21 cellular contexts compared by ENCODE assay signal in the genomic region with DNA sequence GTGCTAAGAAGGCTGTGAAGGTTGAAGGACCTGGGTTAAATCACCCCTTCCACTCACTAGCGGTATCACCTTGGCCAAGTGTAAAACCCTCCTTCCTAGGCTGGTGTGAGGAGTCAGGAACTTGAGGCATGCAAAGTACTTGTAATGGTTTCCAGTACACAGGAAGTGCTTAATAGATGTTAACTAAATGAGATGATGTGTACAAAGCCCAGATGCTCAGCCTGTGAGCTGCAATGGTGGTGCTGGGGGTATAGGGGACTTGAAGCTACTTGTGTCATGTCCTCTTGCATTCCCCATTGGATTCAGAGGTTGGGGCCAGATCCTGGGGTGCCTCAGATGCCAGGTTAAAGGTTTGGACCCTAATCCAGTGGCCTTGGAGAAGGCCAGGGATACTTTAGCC.
"Had no signal": no experiment of that assay in that cellular context is flagged by ENCODE, and none has a peak within 500 bp of the region (broad histone marks: within the 10 kb centered on the region; RNA-seq: fewer than 3 reads in every experiment).

No MANE protein-coding gene starts in this region.

- ATAC-seq: effector memory CD8-positive, alpha-beta T cell; esophagus mucosa; gastrocnemius medialis; heart right ventricle; left cardiac atrium; left lung; left ventricle myocardium superior; lower lobe of right lung; mucosa of descending colon had no signal

- H3K4me3 ChIP-seq: colonic mucosa, esophagus squamous epithelium, gastrocnemius medialis, heart right ventricle, left lung, lower lobe of right lung, mucosa of descending colon had no signal

- H3K4me1 ChIP-seq: gastrocnemius medialis, left lung had no signal

- H3K27me3 ChIP-seq: colonic mucosa, gastrocnemius medialis, left lung had no signal

- H3K36me3 ChIP-seq: colonic mucosa, esophagus squamous epithelium, gastrocnemius medialis, left lung, lower lobe of right lung had no signal

- H3K27ac ChIP-seq: colonic mucosa, epithelial cell of prostate, esophagus squamous epithelium, gastrocnemius medialis, heart right ventricle, left lung, lower lobe of right lung had no signal

- DNase-seq: colonic mucosa; cortex of kidney; effector CD8-positive, alpha-beta T cell; effector memory CD8-positive, alpha-beta T cell; endodermal cell; erythroblast; esophagus squamous epithelium; foreskin fibroblast; foreskin melanocyte; gastrocnemius medialis; glutamatergic neuron; heart right ventricle; hippocampal formation; left cardiac atrium; left lung; left ventricle myocardium superior; lower lobe of right lung; mesenchymal stem cell; mucosa of descending colon had no signal

- H3K9me3 ChIP-seq: colonic mucosa, esophagus squamous epithelium, gastrocnemius medialis, heart right ventricle, left lung, lower lobe of right lung, mucosa of descending colon had no signal
